Comparison of ENCODE assay signal across 11 cellular contexts in genomic region chr15:74173545-74174215, GRCh38. TPM values are rescaled to one million over a fixed set of nuclear protein-coding genes. Genes with fewer than 3 reads are reported as not detected.
DNase-seq lines count a peak whose midpoint lies in the region; ATAC-seq and TF ChIP-seq lines count a peak whose summit lies in the region.
"Had no signal": no experiment of that assay in that cellular context is flagged by ENCODE, and none has a peak within 500 bp of the region (broad histone marks: within the 10 kb centered on the region; RNA-seq: fewer than 3 reads in every experiment).

A gene with protein sequence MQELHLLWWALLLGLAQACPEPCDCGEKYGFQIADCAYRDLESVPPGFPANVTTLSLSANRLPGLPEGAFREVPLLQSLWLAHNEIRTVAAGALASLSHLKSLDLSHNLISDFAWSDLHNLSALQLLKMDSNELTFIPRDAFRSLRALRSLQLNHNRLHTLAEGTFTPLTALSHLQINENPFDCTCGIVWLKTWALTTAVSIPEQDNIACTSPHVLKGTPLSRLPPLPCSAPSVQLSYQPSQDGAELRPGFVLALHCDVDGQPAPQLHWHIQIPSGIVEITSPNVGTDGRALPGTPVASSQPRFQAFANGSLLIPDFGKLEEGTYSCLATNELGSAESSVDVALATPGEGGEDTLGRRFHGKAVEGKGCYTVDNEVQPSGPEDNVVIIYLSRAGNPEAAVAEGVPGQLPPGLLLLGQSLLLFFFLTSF (plus strand): TSS chr15:74173710. CDS start chr15:74174859, 1,149 bp downstream.

- ATAC-seq in thoracic aorta (ENCODE audit: insufficient number of reproducible peaks, low FRiP score, low read depth), result peak; percentile 32
- ATAC-seq: naive thymus-derived CD8-positive, alpha-beta T cell had no signal

- DNase-seq in Peyer's patch (peak in 2 of 3 donors; percentile 48), mesothelial cell of epicardium (ENCODE audit: low spot score in 2 of 2, unreplicated experiment in 2 of 2) (no peak), thoracic aorta (ENCODE audit: low spot score) (no peak), CD14-positive monocyte (ENCODE audit: low spot score) (no peak), NCI-H345 treated with DMSO at 0.1 percent for 48 hours (lab: John Stamatoyannopoulos, UW; ENCODE audit: unreplicated experiment) (no peak), GM19238 (ENCODE audit: insufficient read length, low spot score) (no peak)
- DNase-seq in stimulated activated CD8-positive, alpha-beta memory T cell treated with anti-CD3 and anti-CD28 coated beads, Interleukin-4, amount 100 ng/mL, for 48 hours, result no peak
- DNase-seq: NCI-H526 treated with DMSO at 0.1 percent for 48 hours, WERI-Rb-1 had no signal

- H3K4me1 ChIP-seq in Peyer's patch (peaks cover 0 to 17% (median 0%) of the 10 kb centered on the region in 4 donors), esophagus (ENCODE audit: control insufficient read depth in 2 of 2, insufficient read depth in 2 of 2, low read length in 1 of 2) (peaks cover 0 to 3% of the 10 kb centered on the region in 2 donors), thoracic aorta (ENCODE audit: control insufficient read depth in 1 of 2, low read depth in 2 of 2) (peaks cover 22 to 71% of the 10 kb centered on the region in 2 donors)

- intact Hi-C loops in CD14-positive monocyte (cut with micrococcal nuclease), result no loop called here

- peak within 1 kb of the TSS; percentile 43 for H3K4me3 Mint-ChIP-seq in mesothelial cell of epicardium
- H3K4me3 Mint-ChIP-seq in CD14-positive monocyte, result no peak within 1 kb of the TSS
- H3K4me3 Mint-ChIP-seq: naive thymus-derived CD8-positive, alpha-beta T cell had no signal

- TF ChIP-seq CTCF in Peyer's patch (IDR thresholded peaks at IDR 0.05), result no peak
- TF ChIP-seq CTCF in mesothelial cell of epicardium (IDR thresholded peaks at IDR 0.05; ENCODE audit: unreplicated experiment), result no peak
- no peak for TF ChIP-seq CTCF in thoracic aorta (IDR thresholded peaks at IDR 0.05)
- no peak for TF ChIP-seq CTCF in CD14-positive monocyte (IDR thresholded peaks at IDR 0.05)

- 46 to 51% methylated on average over 17 of the region's 17 CpGs for WGBS in esophagus, 2 donors

- H3K4me1 Mint-ChIP-seq in mesothelial cell of epicardium (peaks cover 60% of the 10 kb centered on the region), CD14-positive monocyte (no peaks in the 10 kb centered on the region)

- no peaks in the 10 kb centered on the region for H3K27me3 ChIP-seq in Peyer's patch
- no peaks in the 10 kb centered on the region for H3K27me3 ChIP-seq in esophagus (ENCODE audit: control insufficient read depth in 1 of 2, insufficient read depth in 2 of 2, low read length in 2 of 2)
- no peaks in the 10 kb centered on the region for H3K27me3 ChIP-seq in thoracic aorta (replicated peaks; ENCODE audit: insufficient read depth)

- H3K27ac ChIP-seq in Peyer's patch (peak within 1 kb of the TSS; percentile 53 to 80 (median 66)), esophagus (ENCODE audit: low read depth in 2 of 2, low read length in 1 of 2) (peak within 1 kb of the TSS; percentile 50 to 61), thoracic aorta (peak within 1 kb of the TSS; percentile 57 to 67)
- H3K27ac ChIP-seq: WERI-Rb-1 had no signal

- no peaks in the 10 kb centered on the region for H3K9me3 ChIP-seq in Peyer's patch
- no peaks in the 10 kb centered on the region for H3K9me3 ChIP-seq in esophagus (ENCODE audit: control insufficient read depth in 2 of 2, insufficient read depth in 1 of 2, low read depth in 1 of 2, low read length in 1 of 2)
- H3K9me3 ChIP-seq in thoracic aorta, result no peaks in the 10 kb centered on the region

- H3K36me3 ChIP-seq in Peyer's patch (no peaks in the 10 kb centered on the region), esophagus (ENCODE audit: control insufficient read depth in 2 of 2, insufficient read depth in 2 of 2, low read length in 1 of 2) (no peaks in the 10 kb centered on the region), thoracic aorta (no peaks in the 10 kb centered on the region)

- H3K36me3 Mint-ChIP-seq in mesothelial cell of epicardium (no peaks in the 10 kb centered on the region), CD14-positive monocyte (no peaks in the 10 kb centered on the region)
- H3K36me3 Mint-ChIP-seq: naive thymus-derived CD8-positive, alpha-beta T cell had no signal

- H3K27me3 Mint-ChIP-seq in mesothelial cell of epicardium (ENCODE audit: low read depth) (peaks cover 13% of the 10 kb centered on the region), CD14-positive monocyte (ENCODE audit: low read depth in 3 of 3) (peaks cover 8 to 14% (median 10%) of the 10 kb centered on the region in 3 donors)

- H3K27ac Mint-ChIP-seq in mesothelial cell of epicardium (peak within 1 kb of the TSS; percentile 57), CD14-positive monocyte (no peak within 1 kb of the TSS)

- H3K9me3 Mint-ChIP-seq in mesothelial cell of epicardium (no peaks in the 10 kb centered on the region), CD14-positive monocyte (no peaks in the 10 kb centered on the region)
- H3K9me3 Mint-ChIP-seq: naive thymus-derived CD8-positive, alpha-beta T cell had no signal

- TF ChIP-seq POLR2A in Peyer's patch (IDR thresholded peaks at IDR 0.05), result peak in 1 of 2 donors; percentile 11

- H3K4me3 ChIP-seq in Peyer's patch, result peak within 1 kb of the TSS; percentile 3 to 40 (median 24)
- H3K4me3 ChIP-seq in esophagus (ENCODE audit: low read depth in 1 of 2, low read length in 2 of 2), result peak within 1 kb of the TSS in 1 of 2 donors; percentile 4
- peak within 1 kb of the TSS; percentile 52 for H3K4me3 ChIP-seq in thoracic aorta

RNA-seq across cellular contexts. Expression of the gene that starts here (rescaled TPM):
- total RNA-seq in Peyer's patch (10 to 100 TPM in 3 of 4 donors, 1 to 10 TPM in 1; 6.3 to 22.8 (median 17.5) TPM), mesothelial cell of epicardium (59.8 to 66.8 TPM (median 64.9 TPM) in 3 replicates), thoracic aorta (100 to 1,000 TPM in 1 of 2 donors, 10 to 100 TPM in 1; 76.8 to 323 TPM)
- polyA plus RNA-seq in esophagus (1 to 10 TPM; 2.3 to 5.3 TPM), CD14-positive monocyte (not detected)
- total RNA-seq: naive thymus-derived CD8-positive, alpha-beta T cell had no signal
- polyA plus RNA-seq: naive thymus-derived CD8-positive, alpha-beta T cell had no signal

Comparison
In these comparisons a context has a peak if more than half of its experiments do, and no peak if none do; other contexts are left out.
1. DNase-seq: peak in Peyer's patch (2 of 3); none in mesothelial cell of epicardium (0 of 2), thoracic aorta (single experiment), CD14-positive monocyte (single experiment), stimulated activated CD8-positive, alpha-beta memory T cell treated with anti-CD3 and anti-CD28 coated beads, Interleukin-4, amount 100 ng/mL, for 48 hours (single experiment), NCI-H345 treated with DMSO at 0.1 percent for 48 hours (single experiment) and GM19238 (single experiment).
2. Peak in every context shown above with its lines, with median percentiles within 50 percentile points of each other: H3K27ac ChIP-seq.